20 cellular contexts compared by ENCODE assay signal in the genomic region with DNA sequence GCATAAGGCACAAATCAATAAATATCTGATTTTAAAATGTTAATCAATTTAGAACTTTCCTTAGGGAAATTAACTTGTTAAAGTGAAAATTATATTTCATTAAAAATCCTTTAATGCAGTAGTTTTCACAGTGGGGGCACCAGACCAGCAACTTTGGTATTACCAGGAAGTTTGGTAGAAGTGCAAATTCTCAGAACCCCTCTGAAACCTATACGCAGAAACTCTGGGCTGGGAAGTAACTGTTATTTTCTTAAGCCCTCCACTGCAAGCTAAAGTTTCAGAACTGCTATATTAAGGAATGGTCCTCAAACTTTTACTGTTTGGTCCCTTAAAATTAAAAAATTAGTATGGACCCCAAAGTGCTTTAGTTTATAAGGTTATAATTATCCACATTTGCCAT. TPM values are rescaled to one million over a fixed set of nuclear protein-coding genes. Genes with fewer than 3 reads are reported as not detected.
"Had no signal": no experiment of that assay in that cellular context is flagged by ENCODE, and none has a peak within 500 bp of the region (broad histone marks: within the 10 kb centered on the region; RNA-seq: fewer than 3 reads in every experiment).

No MANE protein-coding gene starts in this region.

- H3K4me3 Mint-ChIP-seq: activated T-helper 17 cell treated with anti-CD3 and anti-CD28 coated beads, Interleukin-2, amount 50 U/mL, for 72 hours; naive B cell; stimulated activated memory B cell treated with anti-CD40 and anti-IgM and Interleukin-4, amounts not matched to agents 10 μg/mL and 1 μg/mL and 100 μg/mL, for 72 hours had no signal

- H3K27me3 Mint-ChIP-seq: activated T-helper 17 cell treated with anti-CD3 and anti-CD28 coated beads, Interleukin-2, amount 50 U/mL, for 72 hours; naive B cell; stimulated activated memory B cell treated with anti-CD40 and anti-IgM and Interleukin-4, amounts not matched to agents 10 μg/mL and 1 μg/mL and 100 μg/mL, for 72 hours had no signal

- DNase-seq: activated naive CD4-positive, alpha-beta T cell treated with Interleukin-2 at 50 U/mL for 16 hours; amniotic stem cell; body of pancreas; central memory CD4-positive, alpha-beta T cell; colonic mucosa; effector CD4-positive, alpha-beta T cell; mammary epithelial cell; naive B cell; substantia nigra; T-helper 9 cell had no signal

- H3K4me3 ChIP-seq: body of pancreas, colonic mucosa, esophagus muscularis mucosa, hepatocyte, tibial nerve had no signal

- H3K9me3 Mint-ChIP-seq: activated T-helper 17 cell treated with anti-CD3 and anti-CD28 coated beads, Interleukin-2, amount 50 U/mL, for 72 hours; naive B cell; stimulated activated memory B cell treated with anti-CD40 and anti-IgM and Interleukin-4, amounts not matched to agents 10 μg/mL and 1 μg/mL and 100 μg/mL, for 72 hours had no signal

- H3K27me3 ChIP-seq: body of pancreas, colonic mucosa, esophagus muscularis mucosa, hepatocyte, neutrophil, tibial nerve had no signal

- H3K27ac ChIP-seq: body of pancreas, colonic mucosa, esophagus muscularis mucosa, hepatocyte, neutrophil, parathyroid adenoma, tibial nerve, VCaP had no signal

- H3K27ac Mint-ChIP-seq: naive B cell had no signal

RNA-seq across cellular contexts. Expression of gene SYCP3, which starts 55.8 kb away (rescaled TPM):
- total RNA-seq: esophagus muscularis mucosa, glomerular endothelial cell, left lobe of liver had no signal
- polyA plus RNA-seq: mammary epithelial cell had no signal
